Comparison of ENCODE assay signal across 9 cellular contexts in the genomic region with DNA sequence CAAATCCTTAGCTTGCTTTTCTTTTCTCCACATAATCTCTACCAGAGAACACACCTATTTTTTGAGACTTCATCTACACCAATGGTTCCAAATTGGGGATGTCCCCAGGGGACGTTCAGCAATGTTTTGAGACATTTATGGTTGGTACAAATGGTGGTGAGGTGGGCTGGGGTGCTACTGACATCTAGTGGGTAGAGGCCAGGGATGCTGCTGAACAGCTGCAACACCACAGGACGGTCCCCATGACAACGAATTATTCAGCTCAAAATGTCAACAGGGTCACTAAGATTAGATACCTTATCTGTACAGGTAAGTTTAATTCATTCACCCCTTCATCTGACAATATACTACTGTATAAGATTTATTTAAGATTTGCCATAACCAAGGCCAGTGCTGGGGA. TPM values are rescaled to one million over a fixed set of nuclear protein-coding genes. Genes with fewer than 3 reads are reported as not detected.
A peak's percentile ranks its signal among the peaks of the same experiment; 100 is the strongest.
DNase-seq lines count a peak whose midpoint lies in the region; ATAC-seq and TF ChIP-seq lines count a peak whose summit lies in the region.
"Had no signal": no experiment of that assay in that cellular context is flagged by ENCODE, and none has a peak within 500 bp of the region (broad histone marks: within the 10 kb centered on the region; RNA-seq: fewer than 3 reads in every experiment).

No MANE protein-coding gene starts in this region.

- no peak overlapping the region for H3K4me3 Mint-ChIP-seq in naive thymus-derived CD4-positive, alpha-beta T cell
- H3K4me3 Mint-ChIP-seq in activated CD8-positive, alpha-beta memory T cell treated with anti-CD3 and anti-CD28 coated beads, Interleukin-2, amount 10 ng/mL, durations not matched to agents 7 days and 5 days, result no peak overlapping the region
- H3K4me3 Mint-ChIP-seq in activated naive CD4-positive, alpha-beta T cell treated with anti-CD3 and anti-CD28 coated beads, Interleukin-2, amount 10 ng/mL, durations not matched to agents 7 days and 5 days, result no peak overlapping the region

- no peak overlapping the region for H3K4me2 ChIP-seq in Karpas-422 (ENCODE audit: low read depth, low read length, poor library complexity, severe bottlenecking)

- H3K4me3 ChIP-seq in Karpas-422 (ENCODE audit: low read length) (no peak overlapping the region), astrocyte of the cerebellum (ENCODE audit: low read depth, low read length) (no peak overlapping the region), upper lobe of right lung (no peak overlapping the region)
- no peak overlapping the region for H3K4me3 ChIP-seq in naive thymus-derived CD4-positive, alpha-beta T cell (ENCODE audit: low read length)

- in situ Hi-C loops in astrocyte of the cerebellum (cut with HindIII; ENCODE audit: low sequenced_read_pairs), result no loop called here

- H3K9me2 ChIP-seq in Karpas-422 (replicated peaks; ENCODE audit: insufficient read depth, low read length), result no peaks in the 10 kb centered on the region

- no peak overlapping the region for H2AFZ ChIP-seq in Karpas-422 (ENCODE audit: low read length)

- intact Hi-C loops in naive thymus-derived CD4-positive, alpha-beta T cell (cut with micrococcal nuclease), result no loop called here
- intact Hi-C loops in upper lobe of right lung (cut with DNase I), result no loop called here

- H3K36me3 ChIP-seq in Karpas-422 (ENCODE audit: insufficient read depth, low read length), result peaks cover 17% of the 10 kb centered on the region
- peaks cover 0 to 5% (median 0%) of the 10 kb centered on the region in 3 experiments for H3K36me3 ChIP-seq in naive thymus-derived CD4-positive, alpha-beta T cell (ENCODE audit: control insufficient read depth in 2 of 3, insufficient read depth in 3 of 3, low read length in 3 of 3)
- peaks cover 10% of the 10 kb centered on the region for H3K36me3 ChIP-seq in upper lobe of right lung

- DNase-seq in GM10266 (ENCODE audit: extremely low spot score) (no peak), Karpas-422 (peak; percentile 72), astrocyte of the cerebellum (ENCODE audit: low read depth) (no peak), NCI-H2107 (lab: John Stamatoyannopoulos, UW) (no peak), upper lobe of right lung (no peak)
- DNase-seq in naive thymus-derived CD4-positive, alpha-beta T cell, result peak in 1 of 9 donors; percentile 7
- DNase-seq in activated CD8-positive, alpha-beta memory T cell treated with anti-CD3 and anti-CD28 coated beads, Interleukin-2, amount 10 ng/mL, durations not matched to agents 7 days and 5 days, result no peak
- DNase-seq in activated naive CD4-positive, alpha-beta T cell treated with anti-CD3 and anti-CD28 coated beads, Interleukin-2, amount 10 ng/mL, durations not matched to agents 7 days and 5 days, result no peak
- DNase-seq: NCI-H510A treated with DMSO at 0.1 percent for 48 hours had no signal

- POLR2A ChIA-PET in naive thymus-derived CD4-positive, alpha-beta T cell (lab: Charles Lee), result no interaction called here

- peaks cover 22 to 71% (median 57%) of the 10 kb centered on the region in 5 donors for H3K36me3 Mint-ChIP-seq in naive thymus-derived CD4-positive, alpha-beta T cell
- H3K36me3 Mint-ChIP-seq in activated CD8-positive, alpha-beta memory T cell treated with anti-CD3 and anti-CD28 coated beads, Interleukin-2, amount 10 ng/mL, durations not matched to agents 7 days and 5 days, result peaks cover 53% of the 10 kb centered on the region
- H3K36me3 Mint-ChIP-seq in activated naive CD4-positive, alpha-beta T cell treated with anti-CD3 and anti-CD28 coated beads, Interleukin-2, amount 10 ng/mL, durations not matched to agents 7 days and 5 days, result peaks cover 54% of the 10 kb centered on the region

- TF ChIP-seq CTCF in GM10266 (IDR thresholded peaks at IDR 0.05; ENCODE audit: control insufficient read depth, insufficient read depth, low read depth, missing control alignments) (peak; percentile 48), astrocyte of the cerebellum (IDR thresholded peaks at IDR 0.05; ENCODE audit: low read depth, low read length, missing control alignments) (peak; percentile 46), upper lobe of right lung (IDR thresholded peaks at IDR 0.05) (no peak)

- ATAC-seq in naive thymus-derived CD4-positive, alpha-beta T cell, result peak; percentile 50
- ATAC-seq in activated CD8-positive, alpha-beta memory T cell treated with anti-CD3 and anti-CD28 coated beads, Interleukin-2, amount 10 ng/mL, durations not matched to agents 7 days and 5 days, result no peak
- ATAC-seq in upper lobe of right lung, result no peak

- H3K27ac ChIP-seq in Karpas-422 (ENCODE audit: low read length) (no peak overlapping the region), upper lobe of right lung (no peak overlapping the region)
- no peak overlapping the region for H3K27ac ChIP-seq in naive thymus-derived CD4-positive, alpha-beta T cell (ENCODE audit: low read depth, low read length)

- H3K4me1 ChIP-seq in Karpas-422 (ENCODE audit: low read length) (no peaks in the 10 kb centered on the region), upper lobe of right lung (peaks cover 3% of the 10 kb centered on the region)
- no peaks in the 10 kb centered on the region for H3K4me1 ChIP-seq in naive thymus-derived CD4-positive, alpha-beta T cell (ENCODE audit: control insufficient read depth in 2 of 2, insufficient read depth in 2 of 2, low read length in 2 of 2)

- H3K27me3 ChIP-seq in Karpas-422 (ENCODE audit: low read length) (no peaks in the 10 kb centered on the region), upper lobe of right lung (no peaks in the 10 kb centered on the region)
- H3K27me3 ChIP-seq in naive thymus-derived CD4-positive, alpha-beta T cell (ENCODE audit: control insufficient read depth in 2 of 2, insufficient read depth in 2 of 2, low read length in 2 of 2), result no peaks in the 10 kb centered on the region

- CTCF ChIA-PET in naive thymus-derived CD4-positive, alpha-beta T cell (lab: Charles Lee), result no interaction called here
- CTCF ChIA-PET in activated CD8-positive, alpha-beta memory T cell treated with anti-CD3 and anti-CD28 coated beads, Interleukin-2, amount 10 ng/mL, durations not matched to agents 7 days and 5 days (lab: Charles Lee), result no interaction called here
- CTCF ChIA-PET in activated naive CD4-positive, alpha-beta T cell treated with anti-CD3 and anti-CD28 coated beads, Interleukin-2, amount 10 ng/mL, durations not matched to agents 7 days and 5 days (lab: Charles Lee), result no interaction called here

- H3K4me1 Mint-ChIP-seq in naive thymus-derived CD4-positive, alpha-beta T cell, result peaks cover 0 to 11% (median 0%) of the 10 kb centered on the region in 7 donors
- no peaks in the 10 kb centered on the region for H3K4me1 Mint-ChIP-seq in activated CD8-positive, alpha-beta memory T cell treated with anti-CD3 and anti-CD28 coated beads, Interleukin-2, amount 10 ng/mL, durations not matched to agents 7 days and 5 days
- no peaks in the 10 kb centered on the region for H3K4me1 Mint-ChIP-seq in activated naive CD4-positive, alpha-beta T cell treated with anti-CD3 and anti-CD28 coated beads, Interleukin-2, amount 10 ng/mL, durations not matched to agents 7 days and 5 days

- no peak overlapping the region for H3K9ac ChIP-seq in Karpas-422 (ENCODE audit: low read length)

- H3K9me3 ChIP-seq in Karpas-422 (ENCODE audit: low read length), result peaks cover 8% of the 10 kb centered on the region
- no peaks in the 10 kb centered on the region for H3K9me3 ChIP-seq in naive thymus-derived CD4-positive, alpha-beta T cell (ENCODE audit: control insufficient read depth in 2 of 3, low read length in 3 of 3)
- H3K9me3 ChIP-seq in upper lobe of right lung, result no peaks in the 10 kb centered on the region

- H3K27me3 Mint-ChIP-seq in naive thymus-derived CD4-positive, alpha-beta T cell, result no peaks in the 10 kb centered on the region
- H3K27me3 Mint-ChIP-seq in activated CD8-positive, alpha-beta memory T cell treated with anti-CD3 and anti-CD28 coated beads, Interleukin-2, amount 10 ng/mL, durations not matched to agents 7 days and 5 days, result no peaks in the 10 kb centered on the region
- H3K27me3 Mint-ChIP-seq in activated naive CD4-positive, alpha-beta T cell treated with anti-CD3 and anti-CD28 coated beads, Interleukin-2, amount 10 ng/mL, durations not matched to agents 7 days and 5 days, result no peaks in the 10 kb centered on the region

- no peaks in the 10 kb centered on the region for H4K20me1 ChIP-seq in Karpas-422 (ENCODE audit: insufficient read depth, low read depth, low read length)

- H3K27ac Mint-ChIP-seq in naive thymus-derived CD4-positive, alpha-beta T cell, result no peak overlapping the region
- H3K27ac Mint-ChIP-seq in activated CD8-positive, alpha-beta memory T cell treated with anti-CD3 and anti-CD28 coated beads, Interleukin-2, amount 10 ng/mL, durations not matched to agents 7 days and 5 days, result no peak overlapping the region
- H3K27ac Mint-ChIP-seq in activated naive CD4-positive, alpha-beta T cell treated with anti-CD3 and anti-CD28 coated beads, Interleukin-2, amount 10 ng/mL, durations not matched to agents 7 days and 5 days, result no peak overlapping the region

- peaks cover 0 to 11% (median 4%) of the 10 kb centered on the region in 11 donors for H3K9me3 Mint-ChIP-seq in naive thymus-derived CD4-positive, alpha-beta T cell
- H3K9me3 Mint-ChIP-seq in activated CD8-positive, alpha-beta memory T cell treated with anti-CD3 and anti-CD28 coated beads, Interleukin-2, amount 10 ng/mL, durations not matched to agents 7 days and 5 days (ENCODE audit: low read depth), result peaks cover 6% of the 10 kb centered on the region
- peaks cover 4% of the 10 kb centered on the region for H3K9me3 Mint-ChIP-seq in activated naive CD4-positive, alpha-beta T cell treated with anti-CD3 and anti-CD28 coated beads, Interleukin-2, amount 10 ng/mL, durations not matched to agents 7 days and 5 days

- H3K79me2 ChIP-seq in Karpas-422 (ENCODE audit: low read length), result peaks cover 1% of the 10 kb centered on the region; the same call in 1 of the 2 replicates

RNA-seq across cellular contexts. Expression of a gene that starts 14.4 kb away (rescaled TPM):
- total RNA-seq in Karpas-422 (2014; rRNA removed; shearing (Covaris generic); ENCODE audit: low replicate concordance), result 10.2 and 27.4 TPM in 2 replicates
- total RNA-seq in naive thymus-derived CD4-positive, alpha-beta T cell, result 10 to 100 TPM; 13.8 to 29.5 (median 16.2) TPM
- polyA plus RNA-seq in naive thymus-derived CD4-positive, alpha-beta T cell, result 1 to 10 TPM; 4.3 to 5.9 TPM
- total RNA-seq in activated CD8-positive, alpha-beta memory T cell treated with anti-CD3 and anti-CD28 coated beads, Interleukin-2, amount 10 ng/mL, durations not matched to agents 7 days and 5 days, result 10 to 100 TPM; 18.8 to 25.7 TPM
- 17.7 TPM for total RNA-seq in upper lobe of right lung
